11 cellular contexts compared by ENCODE assay signal in the genomic region with DNA sequence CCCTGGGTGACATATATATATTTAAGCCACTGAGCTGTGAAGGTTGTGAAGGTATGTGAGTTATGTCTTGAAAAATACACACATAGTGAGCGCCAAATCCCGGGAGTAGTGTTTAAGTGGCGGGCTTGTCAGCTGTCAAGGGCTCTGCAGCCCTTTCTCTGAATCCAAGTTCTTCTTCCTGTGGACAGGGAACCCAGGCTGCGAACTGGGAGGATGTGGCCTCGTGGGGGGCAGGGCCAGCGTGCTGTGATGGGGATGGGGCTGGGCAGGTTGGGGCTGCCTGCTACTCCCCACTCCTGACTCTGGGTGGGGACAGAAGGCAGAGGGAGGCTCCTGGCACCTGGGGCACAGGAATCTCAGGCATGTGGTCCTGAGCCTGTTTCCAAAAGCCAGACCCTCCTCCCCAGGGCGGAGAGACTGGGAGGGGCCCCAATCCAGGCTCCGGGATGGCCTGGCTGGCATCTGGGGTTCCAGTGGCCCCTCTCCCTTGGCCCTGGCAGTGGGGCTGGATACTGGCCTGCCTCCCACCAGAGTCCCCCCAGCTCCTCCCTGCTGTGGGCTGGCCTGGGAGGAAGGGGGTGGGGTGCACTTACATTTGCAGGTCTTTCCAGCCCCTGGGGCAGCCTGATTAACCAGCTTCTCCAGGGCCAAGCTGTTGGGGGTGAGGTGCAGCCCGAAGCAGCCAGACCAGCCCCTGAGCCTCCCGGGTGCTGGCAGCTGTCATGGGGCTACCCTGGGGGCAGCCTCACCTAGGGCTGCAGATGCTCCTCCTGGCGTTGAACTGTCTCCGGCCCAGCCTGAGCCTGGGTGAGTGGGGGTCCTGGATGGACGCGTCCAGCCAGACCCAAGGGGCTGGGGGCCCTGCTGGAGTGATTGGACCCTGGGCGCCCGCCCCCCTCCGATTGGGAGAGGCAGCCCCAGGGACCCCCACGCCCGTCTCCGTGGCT. TPM values are rescaled to one million over a fixed set of nuclear protein-coding genes. Genes with fewer than 3 reads are reported as not detected.
DNase-seq lines count a peak whose midpoint lies in the region; ATAC-seq, FAIRE-seq and TF ChIP-seq lines count a peak whose summit lies in the region.
"Had no signal": no experiment of that assay in that cellular context is flagged by ENCODE, and none has a peak within 500 bp of the region (broad histone marks: within the 10 kb centered on the region; RNA-seq: fewer than 3 reads in every experiment).

TSS of gene UPK3B (plus strand) at position 622 of the 947 bp plus-strand sequence. CDS start at position 723, 101 bp downstream.

- TF ChIP-seq CTCF in astrocyte (IDR thresholded peaks at IDR 0.05; ENCODE audit: insufficient read depth, low read depth, low read length) (no peak), D721Med (IDR thresholded peaks at IDR 0.05; ENCODE audit: insufficient read depth, missing control alignments) (no peak)

- no peak within 1 kb of the TSS for H3K9ac ChIP-seq in astrocyte (ENCODE audit: low read length)

- FAIRE-seq in H54 (lab: Jason Lieb, UNC): no peak
- FAIRE-seq in astrocyte (lab: Jason Lieb, UNC): no peak
- FAIRE-seq in D721Med (lab: Jason Lieb, UNC): no peak

- H3K27me3 Mint-ChIP-seq in astrocyte (ENCODE audit: low read depth, unreplicated experiment): no peaks in the 10 kb centered on the region

- H3K4me3 ChIP-seq in astrocyte (ENCODE audit: insufficient read depth, low read depth, low read length): no peak within 1 kb of the TSS

- no peaks in the 10 kb centered on the region for H3K9me3 ChIP-seq in astrocyte (ENCODE audit: insufficient read depth, low read depth, low read length)

- in situ Hi-C loops in Caki2 (cut with HindIII; ENCODE audit: low pct_unique_long_range_greater_than_20kb, low sequenced_read_pairs): no loop called here

- H2AFZ ChIP-seq in astrocyte (ENCODE audit: low read depth, low read length): no peak within 1 kb of the TSS

- H3K27me3 ChIP-seq in astrocyte (ENCODE audit: insufficient read depth, low read length): no peaks in the 10 kb centered on the region

- H3K27ac Mint-ChIP-seq in astrocyte (ENCODE audit: unreplicated experiment): no peak within 1 kb of the TSS

- no peaks in the 10 kb centered on the region for H3K36me3 ChIP-seq in astrocyte (ENCODE audit: insufficient read depth, low read length)

- H3K36me3 Mint-ChIP-seq in astrocyte (ENCODE audit: low read depth, unreplicated experiment): peaks cover 3% of the 10 kb centered on the region

- H3K79me2 ChIP-seq in astrocyte (ENCODE audit: insufficient read depth, low read length): no peaks in the 10 kb centered on the region

- ATAC-seq in HG03432 (IDR thresholded peaks at IDR 0.05; ENCODE audit: unreplicated experiment) (no peak), GM19455 (IDR thresholded peaks at IDR 0.05; ENCODE audit: unreplicated experiment) (no peak)

- no peak for TF ChIP-seq POLR2A in H54 (IDR thresholded peaks at IDR 0.05; ENCODE audit: low read depth, low read length)

- no peaks in the 10 kb centered on the region for H4K20me1 ChIP-seq in astrocyte (ENCODE audit: insufficient read depth, low read length)

- peaks cover 5% of the 10 kb centered on the region for H3K4me1 ChIP-seq in astrocyte (ENCODE audit: insufficient read depth, low read length)

- peak; percentile 49 for DNase-seq in Caki2 (ENCODE audit: low read depth)
- DNase-seq in H54 (ENCODE audit: insufficient read length, low spot score): peak; percentile 40
- DNase-seq in astrocyte (ENCODE audit: low read depth): no peak
- peak; percentile 77 for DNase-seq in mesenteric fat pad (ENCODE audit: low spot score)
- no peak for DNase-seq in D721Med (ENCODE audit: insufficient read length, low spot score)
- no peak for DNase-seq in activated CD4-positive, alpha-beta T cell treated with anti-CD3 and anti-CD28 coated beads for 4 hours
- DNase-seq: activated gamma-delta T cell, SW 1271 had no signal

- H3K9me3 Mint-ChIP-seq in astrocyte (ENCODE audit: unreplicated experiment): peaks cover 3% of the 10 kb centered on the region

- H3K4me3 Mint-ChIP-seq in astrocyte (ENCODE audit: unreplicated experiment): no peak within 1 kb of the TSS

- H3K27ac ChIP-seq in astrocyte (ENCODE audit: low read depth, low read length): no peak within 1 kb of the TSS

- peaks cover 7% of the 10 kb centered on the region for H3K4me1 Mint-ChIP-seq in astrocyte (ENCODE audit: low read depth, unreplicated experiment)

- H3K4me2 ChIP-seq in astrocyte (ENCODE audit: low read length): peak within 1 kb of the TSS; percentile 26

RNA-seq across cellular contexts. Expression of gene UPK3B, which starts in this region (rescaled TPM):
- 0.64 and 2.5 TPM in 2 replicates for total RNA-seq in Caki2 (2014; rRNA removed; shearing (Covaris generic); ENCODE audit: low replicate concordance)
- 0.64 TPM in 1 of 2 replicates, not detected in the other for total RNA-seq in astrocyte
- 1.9 TPM for total RNA-seq in mesenteric fat pad
- total RNA-seq: pulmonary artery endothelial cell had no signal

Comparison
In these comparisons a context has a peak if more than half of its experiments do, and no peak if none do; other contexts are left out.
1. DNase-seq: peak in Caki2 (single experiment), H54 (single experiment) and mesenteric fat pad (single experiment); none in astrocyte (single experiment), D721Med (single experiment) and activated CD4-positive, alpha-beta T cell treated with anti-CD3 and anti-CD28 coated beads for 4 hours (0 of 2).